In genomic region chr2:209331291-209331844, GRCh38 we compare ENCODE assay signal across 8 cellular contexts.
DNase-seq lines count a peak whose midpoint lies in the region; ATAC-seq, FAIRE-seq and TF ChIP-seq lines count a peak whose summit lies in the region.

No MANE protein-coding gene starts in this region.

- no peaks in the 10 kb centered on the region for H3K27me3 ChIP-seq in breast epithelium
- H3K27me3 ChIP-seq in H1 (replicated peaks in 1 of 4; ENCODE audit: control insufficient read depth in 3 of 4, extremely low read depth in 1 of 4, insufficient read depth in 3 of 4, low read length in 3 of 4) = no peaks in the 10 kb centered on the region

- no peak overlapping the region for H3K4me3 ChIP-seq in breast epithelium
- H3K4me3 ChIP-seq in H1 (ENCODE audit: extremely low read depth in 1 of 4, insufficient read depth in 2 of 4, low read depth in 3 of 4, low read length in 4 of 4) = no peak overlapping the region
- no peak overlapping the region for H3K4me3 ChIP-seq in retinal pigment epithelial cell (ENCODE audit: low read length)

- no peak overlapping the region for H3K4me2 ChIP-seq in H1 (ENCODE audit: insufficient read depth in 1 of 2, low read depth in 2 of 2, low read length in 2 of 2)

- H2BK5ac ChIP-seq in H1 (ENCODE audit: low read depth, low read length) = no peak overlapping the region

- no peaks in the 10 kb centered on the region for H3K4me1 Mint-ChIP-seq in MCF 10A (ENCODE audit: insufficient read depth, unreplicated experiment)

- no peak overlapping the region for H3K4ac ChIP-seq in H1 (replicated peaks; ENCODE audit: insufficient read length, low read depth, low read length)

- no peak overlapping the region for H4K8ac ChIP-seq in H1 (ENCODE audit: extremely low read depth, insufficient read depth, low read length)

- FAIRE-seq in H1 (lab: Jason Lieb, UNC) (no peak), GM12891 (lab: Jason Lieb, UNC) (no peak)

- BruUV-seq in MCF 10A (replicated peaks; lab: Mats Ljungman, UMichigan) = no TSS peak

- H2BK12ac ChIP-seq in H1 (ENCODE audit: low read depth, low read length) = no peak overlapping the region

- DNase-seq in MCF 10A (ENCODE audit: unreplicated experiment) (peak; percentile 45), breast epithelium (ENCODE audit: low spot score in 2 of 2) (no peak), NCI-H446 treated with DMSO at 0.1 percent for 48 hours (lab: John Stamatoyannopoulos, UW) (peak; percentile 47), H1 (ENCODE audit: low read depth in 1 of 2, low spot score in 2 of 2) (no peak), retinal pigment epithelial cell (ENCODE audit: low read depth) (peak; percentile 31), GM12891 (ENCODE audit: insufficient read length, low spot score) (no peak)
- no peak for DNase-seq in activated CD8-positive, alpha-beta memory T cell treated with anti-CD3 and anti-CD28 coated beads for 24 hours

- no peak overlapping the region for H2AK5ac ChIP-seq in H1 (ENCODE audit: low read depth, low read length)

- no peak overlapping the region for H3K56ac ChIP-seq in H1 (replicated peaks; ENCODE audit: insufficient read length, low read depth, low read length)

- no peak overlapping the region for H3K23ac ChIP-seq in H1 (ENCODE audit: insufficient read length)

- H3K4me1 ChIP-seq in breast epithelium = no peaks in the 10 kb centered on the region
- H3K4me1 ChIP-seq in H1 (replicated peaks in 1 of 4; ENCODE audit: control insufficient read depth in 3 of 4, insufficient read depth in 4 of 4, low read length in 3 of 4) = no peaks in the 10 kb centered on the region

- peak; percentile 94 for TF ChIP-seq RAD21 in H1 (IDR thresholded peaks at IDR 0.05 in 1 of 2, conservative IDR thresholded peaks at IDR 0.05 in 1 of 2; ENCODE audit: low read depth in 2 of 2, low read length in 2 of 2)

- no peaks in the 10 kb centered on the region for H4K20me1 ChIP-seq in H1 (replicated peaks in 1 of 2; ENCODE audit: control insufficient read depth in 1 of 2, insufficient read depth in 2 of 2, low read length in 2 of 2)

- H3K27ac Mint-ChIP-seq in MCF 10A (ENCODE audit: low read depth, unreplicated experiment) = no peak overlapping the region

- no peaks in the 10 kb centered on the region for H3K27me3 Mint-ChIP-seq in MCF 10A (ENCODE audit: insufficient read depth, unreplicated experiment)

- no peaks in the 10 kb centered on the region for H3K23me2 ChIP-seq in H1 (ENCODE audit: low read depth, low read length)

- intact Hi-C loops in MCF 10A (cut with micrococcal nuclease) (loop anchor here (1.0 to 10.0 kb wide), 4 partner anchors 511 to 937 kb away; no protein-coding TSS in a partner anchor), breast epithelium (cut with DNase I; ENCODE audit: low total_unique reads) (no loop called here)

- no peak overlapping the region for H2BK15ac ChIP-seq in H1 (ENCODE audit: low read length)

- TF ChIP-seq CTCF in MCF 10A (IDR thresholded peaks at IDR 0.05; ENCODE audit: unreplicated experiment) (peak; percentile 37), breast epithelium (IDR thresholded peaks at IDR 0.05) (no peak), H1 (IDR thresholded peaks at IDR 0.05; ENCODE audit: control extremely low read depth in 1 of 3, insufficient read depth in 1 of 3, low read depth in 1 of 3, low read length in 3 of 3) (peak in 2 of 3 experiments; percentile 43 to 71; a peak in 2 of 4 replicates), retinal pigment epithelial cell (conservative IDR thresholded peaks at IDR 0.05; ENCODE audit: low read depth, low read length) (peak; percentile 60)

- H2BK120ac ChIP-seq in H1 (replicated peaks; ENCODE audit: low read depth, low read length) = no peak overlapping the region

- H3K4me3 Mint-ChIP-seq in MCF 10A (ENCODE audit: unreplicated experiment) = no peak overlapping the region

- no peak overlapping the region for H4K91ac ChIP-seq in H1 (replicated peaks; ENCODE audit: insufficient read length, low read length)

- H3K14ac ChIP-seq in H1 (ENCODE audit: insufficient read length) = no peak overlapping the region

- CTCF ChIA-PET in MCF 10A (lab: Yijun Ruan, JAX) (interaction anchor here (0.6 to 3.2 kb wide), 21 partner anchors 8 to 1583 kb away, joined by 3 to 23 read pairs (median 3); partner anchors contain the start of genes MAP2 and PTH2R), H1 (lab: Charles Lee; ENCODE audit: partially characterized antibody) (interaction anchor here (0.6 to 2.6 kb wide), 37 partner anchors 8 to 958 kb away, joined by 3 to 13 read pairs (median 4); partner anchors contain the start of genes MAP2 and PTH2R)

- H3K27ac ChIP-seq in breast epithelium (no peak overlapping the region), H1 (ENCODE audit: low read depth, low read length) (no peak overlapping the region)

- WGBS in H1 (ENCODE audit: extremely low coverage in 1 of 2, insufficient coverage in 1 of 2, insufficient read length in 1 of 2, insufficient replicate concordance in 2 of 2, low coverage in 1 of 2, low lambda C conversion rate in 2 of 2, missing lambda C conversion rate in 1 of 2), 2 experiments = 50% methylated on average over 1 of the region's 1 CpG; no CpG with 5 or more reads in 1 of the 2 experiments

- POLR2A ChIA-PET in MCF 10A (lab: Yijun Ruan, JAX) (no interaction called here), H1 (lab: Charles Lee; ENCODE audit: partially characterized antibody) (interaction anchor here (0.7 to 1.1 kb wide), 2 partner anchors 890 to 925 kb away, joined by 3 to 4 read pairs; partner anchors contain the start of gene PTH2R)

- no peak overlapping the region for H2AFZ ChIP-seq in H1 (ENCODE audit: low read length)

- H3K9ac ChIP-seq in H1 (replicated peaks in 1 of 4; ENCODE audit: extremely low read depth in 1 of 4, low read depth in 3 of 4, low read length in 3 of 4) = no peak overlapping the region

- H3K79me1 ChIP-seq in H1 (ENCODE audit: low read depth, low read length) = no peaks in the 10 kb centered on the region

- no peaks in the 10 kb centered on the region for H3K79me2 ChIP-seq in H1 (ENCODE audit: control insufficient read depth in 1 of 2, insufficient read depth in 2 of 2, low read length in 2 of 2)

- TF ChIP-seq POLR2A in breast epithelium (IDR thresholded peaks at IDR 0.05) (no peak), H1 (IDR thresholded peaks at IDR 0.05; ENCODE audit: control extremely low read depth in 1 of 2, low read depth in 2 of 2, low read length in 2 of 2) (no peak), GM12891 (IDR thresholded peaks at IDR 0.05; ENCODE audit: low read depth, low read length) (no peak)

- H3K18ac ChIP-seq in H1 (ENCODE audit: extremely low read depth, low read length) = no peak overlapping the region

- no peak overlapping the region for H4K5ac ChIP-seq in H1 (ENCODE audit: insufficient read length, low read depth, low read length)

- no peaks in the 10 kb centered on the region for H3K9me3 Mint-ChIP-seq in MCF 10A (ENCODE audit: unreplicated experiment)

- no peak for TF ChIP-seq EP300 in H1 (IDR thresholded peaks at IDR 0.05; ENCODE audit: borderline replicate concordance in 1 of 2, low read depth in 2 of 2, low read length in 2 of 2)

- no peak for ATAC-seq in GM19324 (IDR thresholded peaks at IDR 0.05; ENCODE audit: low FRiP score, unreplicated experiment)

- H3K36me3 Mint-ChIP-seq in MCF 10A (ENCODE audit: insufficient read depth, unreplicated experiment) = no peaks in the 10 kb centered on the region

- no peaks in the 10 kb centered on the region for H3K9me3 ChIP-seq in breast epithelium
- no peaks in the 10 kb centered on the region; a peak in 1 of 4 replicates for H3K9me3 ChIP-seq in H1 (ENCODE audit: insufficient read depth in 2 of 2, low read depth in 1 of 2, low read length in 1 of 2)

- H3K36me3 ChIP-seq in breast epithelium = no peaks in the 10 kb centered on the region
- no peaks in the 10 kb centered on the region for H3K36me3 ChIP-seq in H1 (ENCODE audit: control insufficient read depth in 2 of 4, insufficient read depth in 4 of 4, low read length in 3 of 4)

- H2BK20ac ChIP-seq in H1 (ENCODE audit: low read length) = no peak overlapping the region

TF ChIP-seq in H1, 55 proteins besides CTCF, POLR2A, EP300 and RAD21 (continues in another document):
- TF ChIP-seq BRCA1 (IDR thresholded peaks at IDR 0.05; ENCODE audit: low read depth, low read length) = no peak
- TF ChIP-seq KDM1A (IDR thresholded peaks at IDR 0.05; ENCODE audit: borderline replicate concordance, low read length) = no peak
- TF ChIP-seq CHD1 (IDR thresholded peaks at IDR 0.05; ENCODE audit: low read depth, low read length) = no peak
- TF ChIP-seq HDAC6 (IDR thresholded peaks at IDR 0.05; ENCODE audit: low read depth, low read length) = no peak
- TF ChIP-seq SIRT6 (IDR thresholded peaks at IDR 0.05; ENCODE audit: low read length) = no peak
- no peak for TF ChIP-seq YY1 (IDR thresholded peaks at IDR 0.05; ENCODE audit: low read depth, low read length)
- TF ChIP-seq POLR2AphosphoS5 (IDR thresholded peaks at IDR 0.05; ENCODE audit: low read depth, low read length) = no peak
- TF ChIP-seq SIX5 (IDR thresholded peaks at IDR 0.05; ENCODE audit: low read depth, low read length) = no peak
- TF ChIP-seq NRF1 (IDR thresholded peaks at IDR 0.05; ENCODE audit: low read depth, low read length) = no peak
- no peak for TF ChIP-seq SP4 (IDR thresholded peaks at IDR 0.05; ENCODE audit: low read length)

TF ChIP-seq in GM12891, 5 proteins besides CTCF, POLR2A, EP300 and RAD21:
- TF ChIP-seq POU2F2 (IDR thresholded peaks at IDR 0.05; ENCODE audit: low read depth, low read length) = no peak
- no peak for TF ChIP-seq SPI1 (IDR thresholded peaks at IDR 0.05; ENCODE audit: low read depth, low read length)
- no peak for TF ChIP-seq PAX5 (IDR thresholded peaks at IDR 0.05; ENCODE audit: insufficient read depth, low read length, severe bottlenecking)
- TF ChIP-seq TAF1 (IDR thresholded peaks at IDR 0.05; ENCODE audit: low read depth, low read length) = no peak
- no peak for TF ChIP-seq POLR2AphosphoS5 (IDR thresholded peaks at IDR 0.05; ENCODE audit: low read depth, low read length)
TF ChIP-seq in GM12891: peak in this region for 0.

Comparison
In these comparisons a context has a peak if more than half of its experiments do, and no peak if none do; other contexts are left out.
1. DNase-seq: peak in MCF 10A (single experiment), NCI-H446 treated with DMSO at 0.1 percent for 48 hours (single experiment) and retinal pigment epithelial cell (single experiment); none in breast epithelium (0 of 2), H1 (0 of 2), GM12891 (single experiment) and activated CD8-positive, alpha-beta memory T cell treated with anti-CD3 and anti-CD28 coated beads for 24 hours (single experiment).
2. CTCF ChIP-seq: peak in MCF 10A (single experiment), H1 (2 of 3) and retinal pigment epithelial cell (single experiment); none in breast epithelium (0 of 3).